Comparison of ENCODE assay signal across 8 cellular contexts in genomic region chr22:22942511-22943329, GRCh38. TPM values are rescaled to one million over a fixed set of nuclear protein-coding genes. Genes with fewer than 3 reads are reported as not detected.
DNase-seq lines count a peak whose midpoint lies in the region; ATAC-seq and TF ChIP-seq lines count a peak whose summit lies in the region.

No MANE protein-coding gene starts in this region.

- peaks cover 3% of the 10 kb centered on the region for H3K27me3 ChIP-seq in lung (ENCODE audit: control insufficient read depth, insufficient read depth)

- ATAC-seq in lung (ENCODE audit: insufficient read depth, low FRiP score), result no peak
- ATAC-seq in GM21528 (IDR thresholded peaks at IDR 0.05; ENCODE audit: low FRiP score, unreplicated experiment), result no peak

- WGBS in lung, 2 donors, result 52 to 57% methylated on average over 12 of the region's 12 CpGs

- H3K27ac ChIP-seq in lung (ENCODE audit: low read depth in 1 of 2, low read length in 1 of 2), result no peak overlapping the region

- no peaks in the 10 kb centered on the region for H3K9me3 ChIP-seq in lung (ENCODE audit: control insufficient read depth in 2 of 2, insufficient read depth in 1 of 2, low read length in 1 of 2)

- peak; percentile 39 for DNase-seq in NCI-H2171 treated with DMSO at 0.1 percent for 48 hours (lab: John Stamatoyannopoulos, UW)
- DNase-seq in NCI-H2171 (lab: John Stamatoyannopoulos, UW), result no peak
- peak; percentile 29 for DNase-seq in NCI-H1694 treated with DMSO at 0.1 percent for 48 hours (lab: John Stamatoyannopoulos, UW)
- DNase-seq in activated CD4-positive, CD25-positive, alpha-beta regulatory T cell treated with anti-CD3 and anti-CD28 coated beads, Interleukin-2, amount 50 U/mL, for 72 hours, result peak; percentile 77
- peak; percentile 75 for DNase-seq in choroid plexus epithelial cell (ENCODE audit: low read depth)
- peak; percentile 46 for DNase-seq in lung (ENCODE audit: low spot score)
- peak; percentile 69 for DNase-seq in stimulated activated CD8-positive, alpha-beta memory T cell treated with anti-CD3 and anti-CD28 coated beads, Interleukin-15, amount 100 ng/mL, for 1 hour (ENCODE audit: low read depth)

- TF ChIP-seq CTCF in choroid plexus epithelial cell (conservative IDR thresholded peaks at IDR 0.05; ENCODE audit: low read depth, low read length) (peak; percentile 88), lung (IDR thresholded peaks at IDR 0.05; ENCODE audit: control extremely low read depth, extremely low read depth) (peak; percentile 30)

- no peak overlapping the region for H3K4me3 ChIP-seq in choroid plexus epithelial cell (ENCODE audit: low read depth, low read length)
- H3K4me3 ChIP-seq in lung, result no peak overlapping the region

- H3K4me1 ChIP-seq in lung (ENCODE audit: control insufficient read depth in 2 of 2, insufficient read depth in 2 of 2, low read length in 2 of 2), result no peaks in the 10 kb centered on the region

- H3K36me3 ChIP-seq in lung (ENCODE audit: control insufficient read depth in 2 of 2, insufficient read depth in 2 of 2, low read length in 2 of 2), result no peaks in the 10 kb centered on the region

RNA-seq across cellular contexts. Expression of gene IGLL5, which starts 55.1 kb away (rescaled TPM):
- total RNA-seq in lung, result 10 to 100 TPM in 1 of 2 donors, 1 to 10 TPM in 1; 5.4 to 21.5 TPM
- polyA plus RNA-seq in lung, result 10 to 100 TPM in 1 of 2 donors, 1 to 10 TPM in 1; 6.1 to 16.4 TPM
